In genomic region chr1:63601912-63602311, GRCh38 we compare ENCODE assay signal across 27 cellular contexts.
"Had no signal": no experiment of that assay in that cellular context is flagged by ENCODE, and none has a peak within 500 bp of the region (broad histone marks: within the 10 kb centered on the region; RNA-seq: fewer than 3 reads in every experiment).

No MANE protein-coding gene starts in this region.

- DNase-seq: hypothalamus; immature natural killer cell; kidney; left colon; left lung; midbrain; mucosa of descending colon; naive thymus-derived CD4-positive, alpha-beta T cell; ovary; retina; right cardiac atrium; sigmoid colon; stimulated activated CD4-positive, alpha-beta T cell treated with anti-CD3 and anti-CD28 coated beads, Interleukin-1b, Interleukin-23, amount 100 ng/mL, for 48 hours; stimulated activated CD4-positive, alpha-beta T cell treated with anti-CD3 and anti-CD28 coated beads, Interleukin-2, amount 100 ng/mL, for 48 hours; stimulated activated CD4-positive, alpha-beta T cell treated with anti-CD3 and anti-CD28 coated beads, Interleukin-4, amount 100 ng/mL, for 4 hours; stimulated activated CD8-positive, alpha-beta memory T cell treated with anti-CD3 and anti-CD28 coated beads, Interleukin-4, amount 100 ng/mL, for 48 hours; stimulated activated naive CD4-positive, alpha-beta T cell treated with Interleukin-2 at 50 U/mL for 16 hours; stimulated activated naive CD8-positive, alpha-beta T cell treated with anti-CD3 and anti-CD28 coated beads, Interleukin-15, amount 100 ng/mL, for 72 hours; substantia nigra; uterus had no signal

- H3K36me3 Mint-ChIP-seq: natural killer cell treated with Interleukin-12 subunit alpha and Interleukin-12 subunit beta and Interleukin-15 and Interleukin-18, amount 100 ng/mL, for 72 hours had no signal

- H3K27ac ChIP-seq: left lung, ovary, sigmoid colon, tibial nerve, uterus had no signal

- H3K27me3 ChIP-seq: left lung, ovary, sigmoid colon, tibial nerve, uterus had no signal

- H3K27ac Mint-ChIP-seq: natural killer cell treated with Interleukin-12 subunit alpha and Interleukin-12 subunit beta and Interleukin-15 and Interleukin-18, amount 100 ng/mL, for 72 hours; progenitor cell of endocrine pancreas; stimulated activated memory B cell treated with anti-CD40 and anti-IgM and Interleukin-4, amounts not matched to agents 10 μg/mL and 1 μg/mL and 100 μg/mL, for 72 hours; stimulated activated naive CD8-positive, alpha-beta T cell treated with anti-CD3 and anti-CD28 coated beads, Interleukin-15, amount 100 ng/mL, for 72 hours; type B pancreatic cell had no signal

- H3K4me2 ChIP-seq: smooth muscle cell had no signal

- H3K9me3 Mint-ChIP-seq: immature natural killer cell; naive thymus-derived CD4-positive, alpha-beta T cell; natural killer cell treated with Interleukin-12 subunit alpha and Interleukin-12 subunit beta and Interleukin-15 and Interleukin-18, amount 100 ng/mL, for 72 hours; stimulated activated memory B cell treated with anti-CD40 and anti-IgM and Interleukin-4, amounts not matched to agents 10 μg/mL and 1 μg/mL and 100 μg/mL, for 72 hours; stimulated activated naive CD8-positive, alpha-beta T cell treated with anti-CD3 and anti-CD28 coated beads, Interleukin-15, amount 100 ng/mL, for 72 hours; type B pancreatic cell had no signal

- H3K9me3 ChIP-seq: left lung, mucosa of descending colon, ovary, sigmoid colon, tibial nerve, uterus had no signal

- H3K4me1 Mint-ChIP-seq: stimulated activated memory B cell treated with anti-CD40 and anti-IgM and Interleukin-4, amounts not matched to agents 10 μg/mL and 1 μg/mL and 100 μg/mL, for 72 hours had no signal

- ATAC-seq: left colon; left lung; mucosa of descending colon; naive thymus-derived CD4-positive, alpha-beta T cell; natural killer cell treated with Interleukin-12 subunit alpha and Interleukin-12 subunit beta and Interleukin-15 and Interleukin-18, amount 100 ng/mL, for 72 hours; right cardiac atrium; stimulated activated memory B cell treated with anti-CD40 and anti-IgM and Interleukin-4, amounts not matched to agents 10 μg/mL and 1 μg/mL and 100 μg/mL, for 72 hours; stimulated activated naive CD8-positive, alpha-beta T cell treated with anti-CD3 and anti-CD28 coated beads, Interleukin-15, amount 100 ng/mL, for 72 hours had no signal

- H3K4me1 ChIP-seq: left lung, sigmoid colon, tibial nerve, uterus had no signal

- H3K27me3 Mint-ChIP-seq: naive thymus-derived CD4-positive, alpha-beta T cell; natural killer cell treated with Interleukin-12 subunit alpha and Interleukin-12 subunit beta and Interleukin-15 and Interleukin-18, amount 100 ng/mL, for 72 hours; progenitor cell of endocrine pancreas; stimulated activated memory B cell treated with anti-CD40 and anti-IgM and Interleukin-4, amounts not matched to agents 10 μg/mL and 1 μg/mL and 100 μg/mL, for 72 hours; stimulated activated naive CD8-positive, alpha-beta T cell treated with anti-CD3 and anti-CD28 coated beads, Interleukin-15, amount 100 ng/mL, for 72 hours had no signal

- H3K36me3 ChIP-seq: left lung, ovary, sigmoid colon, tibial nerve, uterus had no signal

- H3K4me3 ChIP-seq: left lung, lung, mucosa of descending colon, ovary, sigmoid colon, smooth muscle cell, tibial nerve, uterus had no signal

- H3K4me3 Mint-ChIP-seq: immature natural killer cell; naive thymus-derived CD4-positive, alpha-beta T cell; natural killer cell treated with Interleukin-12 subunit alpha and Interleukin-12 subunit beta and Interleukin-15 and Interleukin-18, amount 100 ng/mL, for 72 hours; stimulated activated memory B cell treated with anti-CD40 and anti-IgM and Interleukin-4, amounts not matched to agents 10 μg/mL and 1 μg/mL and 100 μg/mL, for 72 hours; stimulated activated naive CD8-positive, alpha-beta T cell treated with anti-CD3 and anti-CD28 coated beads, Interleukin-15, amount 100 ng/mL, for 72 hours; type B pancreatic cell had no signal
